Comparison of ENCODE assay signal across 11 cellular contexts in the genomic region with DNA sequence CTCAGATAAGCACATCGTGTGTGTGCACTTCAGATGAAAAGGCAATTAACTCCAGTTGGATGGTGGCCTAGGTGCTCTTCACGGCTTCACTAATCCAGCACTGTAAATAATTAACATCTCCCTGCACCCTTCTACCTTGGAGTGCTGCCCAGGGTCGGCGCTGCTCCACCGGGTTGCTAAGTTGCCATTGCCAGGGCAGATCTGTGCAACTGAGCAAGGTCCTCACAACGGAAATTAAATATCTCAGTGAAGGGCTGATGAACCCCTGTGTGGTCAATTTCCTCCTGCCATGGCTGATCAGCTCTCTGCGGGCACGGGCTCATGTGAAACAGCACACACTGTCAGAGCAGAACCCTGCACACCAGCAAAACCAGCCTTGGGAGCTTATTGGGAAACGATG.
DNase-seq lines count a peak whose midpoint lies in the region; ATAC-seq and TF ChIP-seq lines count a peak whose summit lies in the region.
"Had no signal": no experiment of that assay in that cellular context is flagged by ENCODE, and none has a peak within 500 bp of the region (broad histone marks: within the 10 kb centered on the region; RNA-seq: fewer than 3 reads in every experiment).

No MANE protein-coding gene starts in this region.

- no peak overlapping the region for H3K4me3 ChIP-seq in epithelial cell of proximal tubule (ENCODE audit: low read depth, low read length)
- H3K4me3 ChIP-seq: dorsolateral prefrontal cortex had no signal

- TF ChIP-seq CTCF in epithelial cell of proximal tubule (conservative IDR thresholded peaks at IDR 0.05; ENCODE audit: low read depth, low read length), result no peak

- DNase-seq in DMS79 treated with DMSO at 0.1 percent for 48 hours (lab: John Stamatoyannopoulos, UW) (peak; percentile 98), NCI-H345 (lab: John Stamatoyannopoulos, UW) (peak; percentile 94), epithelial cell of proximal tubule (ENCODE audit: low read depth) (peak; percentile 94), pons (ENCODE audit: low spot score) (peak; percentile 19), HPDE6-E6E7 (ENCODE audit: extremely low spot score) (no peak), superior temporal gyrus (ENCODE audit: extremely low spot score) (no peak)
- no peak for DNase-seq in stimulated activated CD8-positive, alpha-beta memory T cell treated with anti-CD3 and anti-CD28 coated beads, Interleukin-4, amount 100 ng/mL, for 48 hours
- DNase-seq: OCI-M1; stimulated activated CD4-positive, alpha-beta T cell treated with anti-CD3 and anti-CD28 coated beads, Interleukin-2, amount 100 ng/mL, for 48 hours had no signal

- ATAC-seq in HG02610 (IDR thresholded peaks at IDR 0.05; ENCODE audit: unreplicated experiment), result no peak

Comparison
In these comparisons a context has a peak if more than half of its experiments do, and no peak if none do; other contexts are left out.
1. DNase-seq: peak in DMS79 treated with DMSO at 0.1 percent for 48 hours (single experiment), NCI-H345 (single experiment), epithelial cell of proximal tubule (single experiment) and pons (single experiment); none in HPDE6-E6E7 (single experiment), superior temporal gyrus (single experiment) and stimulated activated CD8-positive, alpha-beta memory T cell treated with anti-CD3 and anti-CD28 coated beads, Interleukin-4, amount 100 ng/mL, for 48 hours (single experiment).